Comparison of ENCODE assay signal across 25 cellular contexts in genomic region chr7:103131225-103131624, GRCh38.
"Had no signal": no experiment of that assay in that cellular context is flagged by ENCODE, and none has a peak within 500 bp of the region (broad histone marks: within the 10 kb centered on the region; RNA-seq: fewer than 3 reads in every experiment).

No MANE protein-coding gene starts in this region.

- H3K4me3 ChIP-seq: cardiac muscle cell, coronary artery, heart right ventricle, neural progenitor cell, right atrium auricular region, testis, transverse colon, uterus had no signal

- H3K4me2 ChIP-seq: neural progenitor cell had no signal

- ATAC-seq: activated CD8-positive, alpha-beta memory T cell treated with anti-CD3 and anti-CD28 coated beads, Interleukin-2, amount 10 ng/mL, durations not matched to agents 7 days and 5 days; activated CD8-positive, alpha-beta T cell treated with anti-CD3 and anti-CD28 coated beads, Interleukin-2, amount 10 ng/mL, durations not matched to agents 7 days and 5 days; activated T-cell treated with anti-CD3 and anti-CD28 coated beads, Interleukin-2, amount 50 U/mL, for 72 hours; effector memory CD8-positive, alpha-beta T cell; heart right ventricle; naive thymus-derived CD8-positive, alpha-beta T cell; T-helper 17 cell had no signal

- H3K9me3 ChIP-seq: heart right ventricle, right atrium auricular region, testis, transverse colon, uterus had no signal

- H3K36me3 ChIP-seq: neural progenitor cell, uterus had no signal

- H3K4me1 ChIP-seq: neural progenitor cell, right atrium auricular region, uterus had no signal

- H2AFZ ChIP-seq: neural progenitor cell, parathyroid adenoma had no signal

- H3K9ac ChIP-seq: neural progenitor cell, parathyroid adenoma had no signal

- DNase-seq: activated CD4-positive, CD25-positive, alpha-beta regulatory T cell treated with anti-CD3 and anti-CD28 coated beads, Interleukin-2, amount 50 U/mL, for 72 hours; activated CD8-positive, alpha-beta memory T cell treated with anti-CD3 and anti-CD28 coated beads, Interleukin-2, amount 10 ng/mL, durations not matched to agents 7 days and 5 days; activated CD8-positive, alpha-beta T cell treated with anti-CD3 and anti-CD28 coated beads, Interleukin-2, amount 10 ng/mL, durations not matched to agents 7 days and 5 days; activated naive CD4-positive, alpha-beta T cell treated with Interleukin-2 at 50 U/mL for 16 hours; activated T-cell treated with anti-CD3 and anti-CD28 coated beads, Interleukin-2, amount 50 U/mL, for 72 hours; anterior cingulate cortex; cerebellar nuclear complex; effector memory CD8-positive, alpha-beta T cell; heart right ventricle; naive thymus-derived CD8-positive, alpha-beta T cell; occipital lobe; stimulated activated CD4-positive, alpha-beta T cell treated with anti-CD3 and anti-CD28 coated beads, Interleukin-15, amount 100 ng/mL, for 24 hours; stimulated activated CD4-positive, alpha-beta T cell treated with anti-CD3 and anti-CD28 coated beads, Interleukin-2, amount 100 ng/mL, for 24 hours; stimulated activated naive CD4-positive, alpha-beta T cell treated with Interleukin-2 at 50 U/mL for 16 hours; SW 1271; T-helper 17 cell; T1000; testis; transverse colon; uterus had no signal

- H3K27ac ChIP-seq: cardiac muscle cell, coronary artery, heart right ventricle, neural progenitor cell, parathyroid adenoma, right atrium auricular region, uterus had no signal

- H3K27me3 ChIP-seq: cardiac muscle cell, heart right ventricle, neural progenitor cell, right atrium auricular region, testis, transverse colon, uterus had no signal
